In genomic region chr20:728022-728944, GRCh38 we compare ENCODE assay signal across 9 cellular contexts. TPM values are rescaled to one million over a fixed set of nuclear protein-coding genes. Genes with fewer than 3 reads are reported as not detected.
DNase-seq lines count a peak whose midpoint lies in the region; ATAC-seq, FAIRE-seq and TF ChIP-seq lines count a peak whose summit lies in the region.
"Had no signal": no experiment of that assay in that cellular context is flagged by ENCODE, and none has a peak within 500 bp of the region (broad histone marks: within the 10 kb centered on the region; RNA-seq: fewer than 3 reads in every experiment).

No MANE protein-coding gene starts in this region.

- no peak overlapping the region for H3K27ac ChIP-seq in fibroblast of lung (ENCODE audit: insufficient read depth, low read length)
- H3K27ac ChIP-seq in thyroid gland: no peak overlapping the region

- TF ChIP-seq CTCF in fibroblast of lung (conservative IDR thresholded peaks at IDR 0.05 in 1 of 2, IDR thresholded peaks at IDR 0.05 in 1 of 2; ENCODE audit: low read depth in 1 of 2, low read length in 2 of 2) (peak; percentile 43 to 52), thyroid gland (IDR thresholded peaks at IDR 0.05) (peak in 4 of 6 experiments; percentile 23 to 58 (median 37))

- H3K27me3 ChIP-seq in fibroblast of lung (ENCODE audit: control insufficient read depth, insufficient read depth, low read length): peaks cover 24% of the 10 kb centered on the region
- peaks cover 41% of the 10 kb centered on the region for H3K27me3 ChIP-seq in neuron (ENCODE audit: insufficient read depth, low read length)
- peaks cover 5% of the 10 kb centered on the region for H3K27me3 ChIP-seq in thyroid gland

- H3K36me3 ChIP-seq in fibroblast of lung (ENCODE audit: control insufficient read depth, insufficient read depth, low read length) (no peaks in the 10 kb centered on the region), neuron (ENCODE audit: insufficient read depth, low read length) (no peaks in the 10 kb centered on the region), thyroid gland (no peaks in the 10 kb centered on the region)

- H3K79me2 ChIP-seq in fibroblast of lung (ENCODE audit: control insufficient read depth, insufficient read depth, low read length): no peaks in the 10 kb centered on the region

- H2AFZ ChIP-seq in fibroblast of lung (ENCODE audit: low read length): no peak overlapping the region
- peak overlapping the region; percentile 40 for H2AFZ ChIP-seq in neuron (ENCODE audit: low read depth, low read length)

- intact Hi-C loops in thyroid gland (cut with DNase I): no loop called here

- H3K4me3 ChIP-seq in fibroblast of lung (replicated peaks in 1 of 4; ENCODE audit: control extremely low read depth in 1 of 4, insufficient read depth in 1 of 4, low read depth in 3 of 4, low read length in 4 of 4): peak overlapping the region in 1 of 4 experiments; percentile 40
- no peak overlapping the region for H3K4me3 ChIP-seq in neuron (ENCODE audit: low read length)
- H3K4me3 ChIP-seq in thyroid gland (replicated peaks in 1 of 3): peak overlapping the region in 1 of 3 donors; percentile 25

- TF ChIP-seq POLR2A in GM12891 (IDR thresholded peaks at IDR 0.05; ENCODE audit: low read depth, low read length) (no peak), thyroid gland (IDR thresholded peaks at IDR 0.05) (no peak)

- no peaks in the 10 kb centered on the region for H4K20me1 ChIP-seq in fibroblast of lung (ENCODE audit: control insufficient read depth, extremely low read depth, insufficient read depth, low read length)

- no peak for ATAC-seq in HG02973 (IDR thresholded peaks at IDR 0.05; ENCODE audit: unreplicated experiment)

- 3 to 5% methylated on average over 32 to 43 of the region's 90 CpGs for WGBS in thyroid gland, 2 donors

- no peak overlapping the region for H3K9ac ChIP-seq in fibroblast of lung (ENCODE audit: insufficient read depth, low read length)

- DNase-seq in 8988T: peak; percentile 85
- peak; percentile 63 for DNase-seq in GM12891 (ENCODE audit: insufficient read length, low spot score)
- peak; percentile 39 for DNase-seq in NCI-H524 treated with DMSO at 0.1 percent for 48 hours (lab: John Stamatoyannopoulos, UW)
- DNase-seq in activated CD8-positive, alpha-beta memory T cell treated with anti-CD3 and anti-CD28 coated beads, Interleukin-2, amount 50 U/mL, for 24 hours (ENCODE audit: extremely low read depth): peak; percentile 7
- DNase-seq in fibroblast of lung (ENCODE audit: low read depth in 2 of 2): peak; percentile 11 to 37
- DNase-seq in thyroid gland: peak; percentile 47 to 48
- DNase-seq: natural killer cell had no signal

- H3K9me3 ChIP-seq in fibroblast of lung (ENCODE audit: control insufficient read depth, insufficient read depth, low read depth, low read length): no peaks in the 10 kb centered on the region
- H3K9me3 ChIP-seq in neuron (ENCODE audit: low read length): no peaks in the 10 kb centered on the region
- H3K9me3 ChIP-seq in thyroid gland: no peaks in the 10 kb centered on the region

- no peaks in the 10 kb centered on the region for H3K4me1 ChIP-seq in fibroblast of lung (ENCODE audit: control insufficient read depth, extremely low read depth, insufficient read depth, low read length)
- no peaks in the 10 kb centered on the region for H3K4me1 ChIP-seq in neuron (ENCODE audit: insufficient read depth, low read length)
- H3K4me1 ChIP-seq in thyroid gland: peaks cover 0 to 7% of the 10 kb centered on the region in 2 donors

- H3K4me2 ChIP-seq in fibroblast of lung (ENCODE audit: extremely low read depth, insufficient read depth, low read length): peak overlapping the region; percentile 23

- FAIRE-seq in GM12891 (lab: Jason Lieb, UNC): no peak

TF ChIP-seq in GM12891, 5 proteins besides CTCF, POLR2A, EP300 and RAD21:
- TF ChIP-seq TAF1 (IDR thresholded peaks at IDR 0.05; ENCODE audit: low read depth, low read length) (no peak), PAX5 (IDR thresholded peaks at IDR 0.05; ENCODE audit: insufficient read depth, low read length, severe bottlenecking) (no peak), POU2F2 (IDR thresholded peaks at IDR 0.05; ENCODE audit: low read depth, low read length) (no peak), POLR2AphosphoS5 (IDR thresholded peaks at IDR 0.05; ENCODE audit: low read depth, low read length) (no peak), SPI1 (IDR thresholded peaks at IDR 0.05; ENCODE audit: low read depth, low read length) (no peak)

RNA-seq across cellular contexts. Expression of gene SLC52A3, which starts 40.0 kb away (rescaled TPM):
- polyA plus RNA-seq in GM12891 (2012; ENCODE audit: low read depth, missing spikeins): not detected
- total RNA-seq in fibroblast of lung (not detected in 2 replicates), thyroid gland (1 to 10 TPM in 1 of 4 donors, under 1 TPM in 3; 0.24 to 2.0 (median 0.63) TPM)
- not detected in 2 replicates for polyA plus RNA-seq in fibroblast of lung
- not detected in 2 replicates for polyA plus RNA-seq in fibroblast of lung (2012)
- not detected in 2 replicates for polyA minus RNA-seq in fibroblast of lung (ENCODE audit: low replicate concordance)
- total RNA-seq: natural killer cell had no signal

RNA-seq across cellular contexts. Expression of gene SCRT2, which starts 52.7 kb away (rescaled TPM):
- not detected for polyA plus RNA-seq in GM12891 (2012; ENCODE audit: low read depth, missing spikeins)
- total RNA-seq in fibroblast of lung (not detected in 2 replicates), thyroid gland (not detected)
- polyA plus RNA-seq in fibroblast of lung: not detected in 2 replicates
- not detected in 2 replicates for polyA plus RNA-seq in fibroblast of lung (2012)
- not detected in 2 replicates for polyA minus RNA-seq in fibroblast of lung (ENCODE audit: low replicate concordance)
- total RNA-seq: natural killer cell had no signal

Comparison
In these comparisons a context has a peak if more than half of its experiments do, and no peak if none do; other contexts are left out.
1. DNase-seq: peak in every context shown above with its lines; median percentile 85 in 8988T; 63 in GM12891; 48 in thyroid gland; 39 in NCI-H524 treated with DMSO at 0.1 percent for 48 hours; 24 in fibroblast of lung; 7 in activated CD8-positive, alpha-beta memory T cell treated with anti-CD3 and anti-CD28 coated beads, Interleukin-2, amount 50 U/mL, for 24 hours.